In the genomic region with DNA sequence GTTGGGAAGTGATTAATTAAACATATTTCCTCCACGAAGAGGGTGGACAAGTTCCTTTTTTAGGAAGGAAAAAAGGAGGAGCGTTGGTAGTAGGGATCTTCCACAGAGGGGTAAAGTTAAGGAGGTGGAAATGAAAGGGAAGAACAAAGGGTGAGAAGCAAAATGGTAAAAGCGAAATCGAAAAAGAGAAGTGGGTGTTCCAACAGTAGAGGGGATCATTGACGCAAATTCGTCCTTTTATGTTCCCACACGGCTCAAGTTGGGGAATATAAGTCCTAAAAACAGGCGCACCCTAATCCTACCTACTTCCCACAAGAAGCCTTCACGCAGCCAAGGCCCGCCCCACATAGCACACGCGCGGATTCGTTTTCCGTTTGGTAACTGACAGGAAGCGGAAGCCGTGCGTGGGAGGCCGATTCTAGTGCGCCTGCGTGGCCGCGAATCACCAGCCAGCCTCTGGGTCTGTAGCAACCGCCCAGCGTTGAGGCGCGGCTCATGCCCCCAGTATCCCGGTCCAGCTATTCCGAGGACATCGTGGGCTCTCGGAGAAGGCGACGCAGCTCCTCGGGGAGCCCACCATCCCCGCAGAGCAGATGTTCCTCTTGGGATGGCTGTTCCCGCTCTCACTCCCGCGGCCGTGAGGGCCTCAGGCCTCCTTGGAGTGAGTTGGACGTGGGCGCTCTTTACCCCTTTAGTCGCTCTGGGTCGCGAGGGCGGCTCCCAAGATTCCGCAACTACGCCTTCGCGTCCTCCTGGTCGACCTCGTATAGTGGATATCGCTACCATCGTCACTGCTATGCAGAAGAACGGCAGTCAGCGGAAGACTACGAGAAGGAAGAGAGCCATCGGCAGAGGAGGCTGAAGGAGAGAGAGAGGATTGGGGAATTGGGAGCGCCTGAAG, we compare ENCODE assay signal across 9 cellular contexts. TPM values are rescaled to one million over a fixed set of nuclear protein-coding genes. Genes with fewer than 3 reads are reported as not detected.
DNase-seq lines count a peak whose midpoint lies in the region; ATAC-seq lines count a peak whose summit lies in the region.
"Had no signal": no experiment of that assay in that cellular context is flagged by ENCODE, and none has a peak within 500 bp of the region (broad histone marks: within the 10 kb centered on the region; RNA-seq: fewer than 3 reads in every experiment).

A gene (plus strand): TSS at position 421 of the 901 bp plus-strand sequence. CDS start 75 bp downstream, at position 496.

- H3K27ac Mint-ChIP-seq in activated CD4-positive, alpha-beta T cell treated with anti-CD3 and anti-CD28 coated beads, Interleukin-2, amount 10 ng/mL, durations not matched to agents 7 days and 5 days, result peak within 1 kb of the TSS; percentile 85

- H3K4me1 ChIP-seq in ACC112 (ENCODE audit: control insufficient read depth, insufficient read depth, low read length, unreplicated experiment), result peaks cover under 1% of the 10 kb centered on the region

- POLR2A ChIA-PET in activated CD4-positive, alpha-beta T cell treated with anti-CD3 and anti-CD28 coated beads, Interleukin-2, amount 10 ng/mL, durations not matched to agents 7 days and 5 days (lab: Charles Lee), result no interaction called here

- ATAC-seq in GM19467 (IDR thresholded peaks at IDR 0.05; ENCODE audit: unreplicated experiment) (no peak), HG03521 (IDR thresholded peaks at IDR 0.05; ENCODE audit: unreplicated experiment) (no peak), GM18511 (IDR thresholded peaks at IDR 0.05; ENCODE audit: unreplicated experiment) (no peak)

- H3K36me3 ChIP-seq in ACC112 (ENCODE audit: insufficient read depth, low read length), result no peaks in the 10 kb centered on the region
- H3K36me3 ChIP-seq: BLaER1 had no signal

- H2AFZ ChIP-seq in ACC112 (ENCODE audit: low read length, unreplicated experiment), result peak within 1 kb of the TSS; percentile 92

- CTCF ChIA-PET in activated CD4-positive, alpha-beta T cell treated with anti-CD3 and anti-CD28 coated beads, Interleukin-2, amount 10 ng/mL, durations not matched to agents 7 days and 5 days (lab: Charles Lee), result interaction anchor here (0.6 kb wide), 3 partner anchors 11 to 469 kb away, joined by 3 read pairs; no protein-coding TSS in a partner anchor

- H3K27me3 ChIP-seq in ACC112 (ENCODE audit: insufficient read depth, low read length), result no peaks in the 10 kb centered on the region
- H3K27me3 ChIP-seq: BLaER1 had no signal

- H3K27me3 Mint-ChIP-seq in activated CD4-positive, alpha-beta T cell treated with anti-CD3 and anti-CD28 coated beads, Interleukin-2, amount 10 ng/mL, durations not matched to agents 7 days and 5 days, result peaks cover 14% of the 10 kb centered on the region

- no peak within 1 kb of the TSS for H3K27ac ChIP-seq in ACC112 (ENCODE audit: low read depth, low read length)
- H3K27ac ChIP-seq: BLaER1 had no signal

- H3K4me3 ChIP-seq in ACC112 (ENCODE audit: low read depth, low read length), result peak within 1 kb of the TSS; percentile 43; the same call in 1 of the 2 replicates
- H3K4me3 ChIP-seq: BLaER1 had no signal

- H3K4me3 Mint-ChIP-seq in activated CD4-positive, alpha-beta T cell treated with anti-CD3 and anti-CD28 coated beads, Interleukin-2, amount 10 ng/mL, durations not matched to agents 7 days and 5 days, result peak within 1 kb of the TSS; percentile 47

- H3K36me3 Mint-ChIP-seq in activated CD4-positive, alpha-beta T cell treated with anti-CD3 and anti-CD28 coated beads, Interleukin-2, amount 10 ng/mL, durations not matched to agents 7 days and 5 days (ENCODE audit: low read depth), result peaks cover 10% of the 10 kb centered on the region

- DNase-seq in activated CD4-positive, alpha-beta T cell treated with anti-CD3 and anti-CD28 coated beads, Interleukin-2, amount 10 ng/mL, durations not matched to agents 7 days and 5 days, result peak; percentile 53
- DNase-seq in dedifferentiated amniotic fluid mesenchymal stem cell (ENCODE audit: extremely low spot score), result peak; percentile 30
- peak; percentile 79 for DNase-seq in medulla oblongata (ENCODE audit: extremely low spot score)
- peak; percentile 46 to 51 for DNase-seq in stimulated activated CD8-positive, alpha-beta memory T cell treated with anti-CD3 and anti-CD28 coated beads, Interleukin-15, amount 100 ng/mL, for 4 hours (ENCODE audit: low read depth in 2 of 2)

- H3K4me1 Mint-ChIP-seq in activated CD4-positive, alpha-beta T cell treated with anti-CD3 and anti-CD28 coated beads, Interleukin-2, amount 10 ng/mL, durations not matched to agents 7 days and 5 days, result peaks cover 11% of the 10 kb centered on the region

- no peaks in the 10 kb centered on the region for H3K79me2 ChIP-seq in ACC112 (ENCODE audit: control insufficient read depth, insufficient read depth, low read length, unreplicated experiment)

- H3K9me3 Mint-ChIP-seq in activated CD4-positive, alpha-beta T cell treated with anti-CD3 and anti-CD28 coated beads, Interleukin-2, amount 10 ng/mL, durations not matched to agents 7 days and 5 days, result peaks cover 13% of the 10 kb centered on the region

RNA-seq across cellular contexts. Expression of the gene that starts here (rescaled TPM):
- under 1 TPM in 1 of 2 experiments, not detected in 1; 0.12 TPM for total RNA-seq in activated CD4-positive, alpha-beta T cell treated with anti-CD3 and anti-CD28 coated beads, Interleukin-2, amount 10 ng/mL, durations not matched to agents 7 days and 5 days

Comparison
In these comparisons a context has a peak if more than half of its experiments do, and no peak if none do; other contexts are left out.
1. Peak in DNase-seq in activated CD4-positive, alpha-beta T cell treated with anti-CD3 and anti-CD28 coated beads, Interleukin-2, amount 10 ng/mL, durations not matched to agents 7 days and 5 days; RNA of the gene not detected or under 1 TPM.